In the genomic region with DNA sequence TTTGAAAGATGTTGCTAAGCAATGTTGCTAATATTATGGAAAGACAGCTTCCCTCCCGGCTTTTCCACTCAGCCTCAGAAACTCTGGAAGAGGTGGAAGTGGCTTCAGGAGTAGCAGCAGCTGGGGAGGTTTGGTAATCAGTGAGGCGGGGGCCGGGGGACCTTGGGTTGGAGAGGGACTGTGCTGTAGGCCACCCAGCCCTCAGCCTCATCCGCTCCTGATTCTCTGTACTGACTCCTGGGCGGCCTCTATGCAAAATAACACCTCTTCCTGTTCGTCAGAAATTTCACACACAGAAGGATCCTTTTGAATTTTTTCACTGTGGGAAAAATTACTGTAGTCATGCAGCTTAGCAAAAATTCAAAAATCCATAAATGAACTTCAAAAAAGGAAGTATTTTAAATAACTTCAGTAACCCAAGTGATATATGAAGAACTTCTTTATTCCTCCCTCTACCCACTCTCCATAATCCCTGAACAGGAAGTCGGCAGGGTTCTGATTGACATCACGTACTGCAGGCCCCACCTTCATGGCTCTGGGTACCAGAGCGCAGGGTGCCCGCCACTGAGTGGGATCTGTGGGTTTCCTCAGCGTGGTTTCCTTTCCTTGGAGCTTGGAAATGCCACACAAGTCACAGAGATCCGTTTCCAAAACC, we compare ENCODE assay signal across 14 cellular contexts. TPM values are rescaled to one million over a fixed set of nuclear protein-coding genes. Genes with fewer than 3 reads are reported as not detected.
A peak's percentile ranks its signal among the peaks of the same experiment; 100 is the strongest.
DNase-seq lines count a peak whose midpoint lies in the region; ATAC-seq and TF ChIP-seq lines count a peak whose summit lies in the region.
"Had no signal": no experiment of that assay in that cellular context is flagged by ENCODE, and none has a peak within 500 bp of the region (broad histone marks: within the 10 kb centered on the region; RNA-seq: fewer than 3 reads in every experiment).

No MANE protein-coding gene starts in this region.

- no peak overlapping the region for H3K14ac ChIP-seq in trophoblast cell (ENCODE audit: low read length)

- H3K18ac ChIP-seq in trophoblast cell (ENCODE audit: low read length) = no peak overlapping the region

- H2BK120ac ChIP-seq in trophoblast cell (ENCODE audit: insufficient read depth, low read length, poor library complexity) = no peak overlapping the region

- H4K91ac ChIP-seq in trophoblast cell (ENCODE audit: low read depth, low read length) = no peak overlapping the region

- intact Hi-C loops in prostate gland (cut with DNase I) = loop anchor here (5.0 kb wide), 1 partner anchor 165 kb away; no protein-coding TSS in a partner anchor

- ATAC-seq in GM19023 (IDR thresholded peaks at IDR 0.05; ENCODE audit: unreplicated experiment) = no peak

- H4K8ac ChIP-seq in trophoblast cell (ENCODE audit: low read depth, low read length) = no peak overlapping the region

- peak overlapping the region in 5 of 10 experiments; percentile 6 to 35 (median 31); a peak in 2 of 20 replicates for H3K4me3 ChIP-seq in BLaER1 treated with 17β-estradiol and CSF1 and Interleukin-3, amounts not matched to agents 10 nM and 100 nM
- H3K4me3 ChIP-seq in H7 (ENCODE audit: insufficient read depth, low read depth, low read length) (no peak overlapping the region), prostate gland (no peak overlapping the region), trophoblast cell (ENCODE audit: low read depth, low read length) (no peak overlapping the region)
- H3K4me3 ChIP-seq: heart left ventricle had no signal

- H3K79me2 ChIP-seq in trophoblast cell (ENCODE audit: control insufficient read depth, insufficient read depth, low read length, poor library complexity) = peaks cover under 1% of the 10 kb centered on the region

- H3K4ac ChIP-seq in trophoblast cell (ENCODE audit: low read depth, low read length) = no peak overlapping the region

- peak overlapping the region; percentile 62 to 93 (median 86) for H3K4me2 ChIP-seq in BLaER1 treated with 17β-estradiol and CSF1 and Interleukin-3, amounts not matched to agents 10 nM and 100 nM
- H3K4me2 ChIP-seq in trophoblast cell (ENCODE audit: low read length) = no peak overlapping the region

- DNase-seq in H7 = peak; percentile 44
- DNase-seq in SHP77 treated with DMSO at 0.1 percent for 48 hours (lab: John Stamatoyannopoulos, UW) = peak; percentile 61
- peak; percentile 9 for DNase-seq in medulla oblongata (ENCODE audit: extremely low spot score)
- no peak for DNase-seq in prostate gland (ENCODE audit: low spot score)
- DNase-seq in trophoblast cell = no peak
- DNase-seq in SKM-1 treated with dmso at 0.1 percent for 144 hours (lab: John Stamatoyannopoulos, UW; ENCODE audit: unreplicated experiment) = no peak
- DNase-seq: activated CD4-positive, CD25-positive, alpha-beta regulatory T cell treated with anti-CD3 and anti-CD28 coated beads, Interleukin-2, amount 50 U/mL, for 72 hours; activated gamma-delta T cell treated with Interleukin-2 at 50 U/mL for 16 hours; Caco-2; heart left ventricle; NCI-H1105; NCI-H748 treated with DMSO at 0.1 percent for 48 hours had no signal

- no peak overlapping the region for H4K12ac ChIP-seq in trophoblast cell (ENCODE audit: low read depth, low read length)

- no peak overlapping the region for H2AK5ac ChIP-seq in trophoblast cell (ENCODE audit: low read length)

- H3K9ac ChIP-seq in BLaER1 treated with 17β-estradiol and CSF1 and Interleukin-3, amounts not matched to agents 10 nM and 100 nM = peak overlapping the region; percentile 45 to 72 (median 55); a peak in 21 of 22 replicates
- no peak overlapping the region for H3K9ac ChIP-seq in trophoblast cell (ENCODE audit: low read length)

- 73% methylated on average over 12 of the region's 12 CpGs for WGBS in prostate gland
- no CpG with 5 or more reads among the region's 12 CpGs for WGBS in trophoblast cell (ENCODE audit: extremely low coverage, insufficient coverage, insufficient read length)

- H3K79me1 ChIP-seq in trophoblast cell (ENCODE audit: low read length) = peaks cover 1% of the 10 kb centered on the region

- no peak overlapping the region for H2BK12ac ChIP-seq in trophoblast cell (ENCODE audit: low read length)

- no peak overlapping the region for H2AFZ ChIP-seq in trophoblast cell (ENCODE audit: insufficient read depth, low read length, poor library complexity)

- H3K36me3 ChIP-seq in BLaER1 treated with 17β-estradiol and CSF1 and Interleukin-3, amounts not matched to agents 10 nM and 100 nM = no peaks in the 10 kb centered on the region; a peak in 1 of 22 replicates
- no peaks in the 10 kb centered on the region for H3K36me3 ChIP-seq in H7 (replicated peaks; ENCODE audit: control insufficient read depth, insufficient read depth, low read length)
- no peaks in the 10 kb centered on the region for H3K36me3 ChIP-seq in prostate gland
- no peaks in the 10 kb centered on the region for H3K36me3 ChIP-seq in trophoblast cell (ENCODE audit: control insufficient read depth in 1 of 2, insufficient read depth in 2 of 2, low read length in 2 of 2)
- H3K36me3 ChIP-seq: heart left ventricle had no signal

- no peak overlapping the region for H3K23ac ChIP-seq in trophoblast cell (ENCODE audit: low read length)

- peaks cover 37 to 89% (median 81%) of the 10 kb centered on the region in 10 experiments for H3K4me1 ChIP-seq in BLaER1 treated with 17β-estradiol and CSF1 and Interleukin-3, amounts not matched to agents 10 nM and 100 nM
- H3K4me1 ChIP-seq in prostate gland (replicated peaks) (no peaks in the 10 kb centered on the region), trophoblast cell (ENCODE audit: control insufficient read depth in 1 of 2, insufficient read depth in 2 of 2, low read length in 2 of 2) (peaks cover 0 to 4% of the 10 kb centered on the region in 2 experiments)

- no peak overlapping the region for H2BK5ac ChIP-seq in trophoblast cell (ENCODE audit: low read depth, low read length, poor library complexity)

- no peaks in the 10 kb centered on the region for H3K9me3 ChIP-seq in BLaER1 treated with 17β-estradiol and CSF1 and Interleukin-3, amounts not matched to agents 10 nM and 100 nM (replicated peaks in 1 of 11)
- H3K9me3 ChIP-seq in prostate gland = no peaks in the 10 kb centered on the region
- no peaks in the 10 kb centered on the region for H3K9me3 ChIP-seq in trophoblast cell (ENCODE audit: insufficient read depth, low read depth, low read length)
- H3K9me3 ChIP-seq: Caco-2, heart left ventricle had no signal

- H3K27ac ChIP-seq in BLaER1 treated with 17β-estradiol and CSF1 and Interleukin-3, amounts not matched to agents 10 nM and 100 nM = peak overlapping the region; percentile 53 to 84 (median 74); a peak in 21 of 22 replicates
- H3K27ac ChIP-seq in prostate gland = no peak overlapping the region
- no peak overlapping the region for H3K27ac ChIP-seq in trophoblast cell (ENCODE audit: low read depth, low read length)

- H4K20me1 ChIP-seq in BLaER1 treated with 17β-estradiol and CSF1 and Interleukin-3, amounts not matched to agents 10 nM and 100 nM = peaks cover 0 to 50% (median 21%) of the 10 kb centered on the region in 11 experiments; a peak in 13 of 22 replicates

- H3K27me3 ChIP-seq in BLaER1 treated with 17β-estradiol and CSF1 and Interleukin-3, amounts not matched to agents 10 nM and 100 nM = peaks cover 0 to 9% (median 0%) of the 10 kb centered on the region in 11 experiments; a peak in 2 of 22 replicates
- no peaks in the 10 kb centered on the region for H3K27me3 ChIP-seq in H7 (ENCODE audit: control insufficient read depth, insufficient read depth, low read length)
- no peaks in the 10 kb centered on the region for H3K27me3 ChIP-seq in prostate gland (replicated peaks; ENCODE audit: insufficient read depth)
- no peaks in the 10 kb centered on the region for H3K27me3 ChIP-seq in trophoblast cell (ENCODE audit: insufficient read depth, low read length)
- H3K27me3 ChIP-seq: heart left ventricle had no signal

- no peak for TF ChIP-seq POLR2A in prostate gland (IDR thresholded peaks at IDR 0.05)

- no peak for TF ChIP-seq CTCF in prostate gland (IDR thresholded peaks at IDR 0.05)

RNA-seq across cellular contexts. Expression of a gene that starts 51.5 kb away (rescaled TPM):
- 35.5 and 45.7 TPM in 2 replicates for total RNA-seq in H7 (2014; rRNA removed; shearing (Covaris generic))
- 10 to 100 TPM; 28.9 to 48.3 TPM for total RNA-seq in prostate gland
- 9.9 and 11.1 TPM in 2 replicates for polyA plus RNA-seq in trophoblast cell (2013)

Comparison
In these comparisons a context has a peak if more than half of its experiments do, and no peak if none do; other contexts are left out.
1. H3K27ac ChIP-seq: peak in BLaER1 treated with 17β-estradiol and CSF1 and Interleukin-3, amounts not matched to agents 10 nM and 100 nM (11 of 11); none in prostate gland (0 of 2) and trophoblast cell (single experiment).
2. DNase-seq: peak in H7 (single experiment), SHP77 treated with DMSO at 0.1 percent for 48 hours (single experiment) and medulla oblongata (single experiment); none in prostate gland (single experiment), trophoblast cell (0 of 2) and SKM-1 treated with dmso at 0.1 percent for 144 hours (single experiment).